24 cellular contexts compared by ENCODE assay signal in the genomic region with DNA sequence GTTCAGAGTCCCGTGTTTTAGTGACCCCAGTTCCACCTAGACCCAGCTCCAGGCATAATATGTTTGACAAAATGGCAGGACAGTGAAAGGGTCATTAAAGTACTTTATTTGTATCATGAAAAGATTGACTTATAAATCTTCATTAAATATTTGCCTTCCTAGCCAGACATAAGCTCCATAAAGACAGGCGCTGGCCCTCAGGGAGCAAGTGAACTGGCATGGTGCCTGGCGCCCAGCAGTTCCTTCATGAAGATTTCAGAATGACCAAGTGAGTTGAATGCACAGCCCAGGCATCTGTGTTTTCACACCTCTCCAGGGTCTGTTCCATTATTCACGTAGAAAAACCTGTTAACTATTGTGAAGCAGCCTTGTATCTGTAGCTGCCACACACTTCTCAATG.
DNase-seq lines count a peak whose midpoint lies in the region; ATAC-seq and TF ChIP-seq lines count a peak whose summit lies in the region.
"Had no signal": no experiment of that assay in that cellular context is flagged by ENCODE, and none has a peak within 500 bp of the region (broad histone marks: within the 10 kb centered on the region; RNA-seq: fewer than 3 reads in every experiment).

No MANE protein-coding gene starts in this region.

- intact Hi-C loops in PC-9 (cut with micrococcal nuclease; ENCODE audit: unreplicated experiment): loop anchor here (1.0 to 10.0 kb wide), 3 partner anchors 175 to 1165 kb away; partner anchors contain the start of gene ZBTB20

- CTCF ChIA-PET in AG04450 (lab: Charles Lee): interaction anchor here (0.9 to 5.6 kb wide), 5 partner anchors 18 to 572 kb away, joined by 3 to 20 read pairs (median 5); no protein-coding TSS in a partner anchor
- CTCF ChIA-PET in PC-9 (lab: Charles Lee): interaction anchor here (0.6 to 1.3 kb wide), 4 partner anchors 9 to 166 kb away, joined by 3 to 5 read pairs (median 3); partner anchors contain the start of gene GAP43

- H3K27me3 ChIP-seq in AG04450 (ENCODE audit: control insufficient read depth, insufficient read depth, low read length): no peaks in the 10 kb centered on the region
- no peaks in the 10 kb centered on the region for H3K27me3 ChIP-seq in PC-9 (ENCODE audit: insufficient read depth, low read depth)
- H3K27me3 ChIP-seq in fibroblast of lung (ENCODE audit: control insufficient read depth, insufficient read depth, low read length): no peaks in the 10 kb centered on the region
- no peaks in the 10 kb centered on the region for H3K27me3 ChIP-seq in effector memory CD4-positive, alpha-beta T cell (replicated peaks; ENCODE audit: control insufficient read depth, insufficient read depth, low read length, poor library complexity, severe bottlenecking)
- H3K27me3 ChIP-seq: upper lobe of right lung had no signal

- H3K4me2 ChIP-seq in PC-9 (peak overlapping the region; percentile 46), fibroblast of lung (ENCODE audit: extremely low read depth, insufficient read depth, low read length) (peak overlapping the region; percentile 5)
- H3K4me2 ChIP-seq: neural progenitor cell had no signal

- no peaks in the 10 kb centered on the region for H3K9me2 ChIP-seq in PC-9 (ENCODE audit: insufficient read depth)

- peaks cover 57% of the 10 kb centered on the region for H3F3A ChIP-seq in PC-9 (ENCODE audit: insufficient read depth, low read depth)

- H2AFZ ChIP-seq in PC-9: no peak overlapping the region
- no peak overlapping the region for H2AFZ ChIP-seq in fibroblast of lung (ENCODE audit: low read length)
- H2AFZ ChIP-seq: neural progenitor cell had no signal

- no peaks in the 10 kb centered on the region for H3K79me2 ChIP-seq in PC-9 (ENCODE audit: low read depth)
- no peaks in the 10 kb centered on the region for H3K79me2 ChIP-seq in fibroblast of lung (ENCODE audit: control insufficient read depth, insufficient read depth, low read length)

- H3K9ac ChIP-seq in fibroblast of lung (ENCODE audit: insufficient read depth, low read length): no peak overlapping the region
- H3K9ac ChIP-seq: neural progenitor cell had no signal

- H3K27ac ChIP-seq in AG04450 (ENCODE audit: low read depth, low read length) (peak overlapping the region; percentile 72), PC-9 (peak overlapping the region; percentile 89), fibroblast of lung (ENCODE audit: insufficient read depth, low read length) (peak overlapping the region; percentile 45)
- no peak overlapping the region for H3K27ac ChIP-seq in effector memory CD4-positive, alpha-beta T cell (ENCODE audit: insufficient read depth, low read length, poor library complexity, severe bottlenecking)
- H3K27ac ChIP-seq: lower lobe of right lung, neural progenitor cell, upper lobe of right lung had no signal

- H3K4me1 ChIP-seq in PC-9 (replicated peaks; ENCODE audit: insufficient read depth): peaks cover 64% of the 10 kb centered on the region
- H3K4me1 ChIP-seq in fibroblast of lung (ENCODE audit: control insufficient read depth, extremely low read depth, insufficient read depth, low read length): peaks cover 16% of the 10 kb centered on the region
- peaks cover 13% of the 10 kb centered on the region for H3K4me1 ChIP-seq in effector memory CD4-positive, alpha-beta T cell (ENCODE audit: control insufficient read depth, insufficient read depth, low read length, poor library complexity, severe bottlenecking)

- DNase-seq in AG04450 (ENCODE audit: low read depth, low spot score) (no peak), Daoy (ENCODE audit: low read depth) (peak; percentile 45), PC-9 (peak in 1 of 2 experiments; percentile 25), fibroblast of lung (ENCODE audit: low read depth in 2 of 2) (peak in 1 of 2 donors; percentile 41), NCI-H1694 (lab: John Stamatoyannopoulos, UW) (no peak)
- DNase-seq in activated T-cell treated with anti-CD3 and anti-CD28 coated beads, Interleukin-2, amount 50 U/mL, for 1 hour: no peak
- DNase-seq in effector memory CD4-positive, alpha-beta T cell: no peak
- DNase-seq: activated CD4-positive, alpha-beta T cell treated with anti-CD3 and anti-CD28 coated beads, Interleukin-2, amount 50 U/mL, for 1 hour; activated CD8-positive, alpha-beta memory T cell treated with anti-CD3 and anti-CD28 coated beads, Interleukin-2, amount 10 ng/mL, durations not matched to agents 7 days and 5 days; activated naive CD4-positive, alpha-beta T cell treated with anti-CD3 and anti-CD28 coated beads, Interleukin-2, amount 50 U/mL, for 16 hours; AML-193; anterior cingulate cortex; caudate nucleus; CD8-positive, alpha-beta T cell; DMS79; lower lobe of right lung; NCI-H2171 treated with DMSO at 0.1 percent for 48 hours; NCI-H524 treated with DMSO at 0.1 percent for 48 hours; stimulated activated CD4-positive, alpha-beta T cell treated with anti-CD3 and anti-CD28 coated beads, Interleukin-1b, Interleukin-23, amount 100 ng/mL, for 48 hours; upper lobe of right lung had no signal

- H4K20me1 ChIP-seq in PC-9 (ENCODE audit: insufficient read depth): no peaks in the 10 kb centered on the region; the same call in 1 of the 2 replicates
- H4K20me1 ChIP-seq in fibroblast of lung (ENCODE audit: control insufficient read depth, extremely low read depth, insufficient read depth, low read length): no peaks in the 10 kb centered on the region

- TF ChIP-seq CTCF in AG04450 (IDR thresholded peaks at IDR 0.05; ENCODE audit: low read depth, low read length): no peak
- TF ChIP-seq CTCF in PC-9 (conservative IDR thresholded peaks at IDR 0.05): no peak
- no peak for TF ChIP-seq CTCF in fibroblast of lung (conservative IDR thresholded peaks at IDR 0.05 in 1 of 2, IDR thresholded peaks at IDR 0.05 in 1 of 2; ENCODE audit: low read depth in 1 of 2, low read length in 2 of 2)

- POLR2A ChIA-PET in AG04450 (lab: Yijun Ruan, JAX) (interaction anchor here (1.3 to 2.0 kb wide), 3 partner anchors 16 to 90 kb away, joined by 3 to 21 read pairs (median 5); no protein-coding TSS in a partner anchor), PC-9 (lab: Charles Lee; ENCODE audit: unreplicated experiment) (interaction anchor here (0.7 kb wide), 1 partner anchor 1428 kb away, joined by 4 read pairs; no protein-coding TSS in a partner anchor)

- H3K4me3 ChIP-seq in AG04450 (ENCODE audit: low read depth, low read length) (no peak overlapping the region), PC-9 (no peak overlapping the region), fibroblast of lung (replicated peaks in 1 of 4; ENCODE audit: control extremely low read depth in 1 of 4, insufficient read depth in 1 of 4, low read depth in 3 of 4, low read length in 4 of 4) (no peak overlapping the region)
- no peak overlapping the region for H3K4me3 ChIP-seq in effector memory CD4-positive, alpha-beta T cell (ENCODE audit: insufficient read depth, low read depth, low read length, poor library complexity, severe bottlenecking)
- H3K4me3 ChIP-seq: lower lobe of right lung, neural progenitor cell, skin epidermis, upper lobe of right lung had no signal

- no TSS peak for BruUV-seq in PC-9 (replicated peaks; lab: Mats Ljungman, UMichigan)

- H3K36me3 ChIP-seq in PC-9 (ENCODE audit: low read depth) (no peaks in the 10 kb centered on the region), fibroblast of lung (ENCODE audit: control insufficient read depth, insufficient read depth, low read length) (no peaks in the 10 kb centered on the region)
- no peaks in the 10 kb centered on the region for H3K36me3 ChIP-seq in effector memory CD4-positive, alpha-beta T cell (ENCODE audit: control insufficient read depth, insufficient read depth, low read length)
- H3K36me3 ChIP-seq: lower lobe of right lung, neural progenitor cell, upper lobe of right lung had no signal

- ATAC-seq in HG03280 (IDR thresholded peaks at IDR 0.05; ENCODE audit: unreplicated experiment): no peak
- ATAC-seq: activated CD8-positive, alpha-beta memory T cell treated with anti-CD3 and anti-CD28 coated beads, Interleukin-2, amount 10 ng/mL, durations not matched to agents 7 days and 5 days; CD8-positive, alpha-beta T cell; lower lobe of right lung; upper lobe of right lung; WTC11 had no signal

- H3K9me3 ChIP-seq in AG04450 (ENCODE audit: control insufficient read depth, insufficient read depth, low read length) (no peaks in the 10 kb centered on the region; the same call in 1 of the 2 replicates), PC-9 (ENCODE audit: insufficient read depth, low read depth) (peaks cover 6% of the 10 kb centered on the region; the same call in 1 of the 2 replicates), fibroblast of lung (ENCODE audit: control insufficient read depth, insufficient read depth, low read depth, low read length) (no peaks in the 10 kb centered on the region)
- no peaks in the 10 kb centered on the region for H3K9me3 ChIP-seq in effector memory CD4-positive, alpha-beta T cell (ENCODE audit: control insufficient read depth, low read length)
- H3K9me3 ChIP-seq: lower lobe of right lung, upper lobe of right lung had no signal
